ENCODE assay signal across 8 cellular contexts in the genomic region with DNA sequence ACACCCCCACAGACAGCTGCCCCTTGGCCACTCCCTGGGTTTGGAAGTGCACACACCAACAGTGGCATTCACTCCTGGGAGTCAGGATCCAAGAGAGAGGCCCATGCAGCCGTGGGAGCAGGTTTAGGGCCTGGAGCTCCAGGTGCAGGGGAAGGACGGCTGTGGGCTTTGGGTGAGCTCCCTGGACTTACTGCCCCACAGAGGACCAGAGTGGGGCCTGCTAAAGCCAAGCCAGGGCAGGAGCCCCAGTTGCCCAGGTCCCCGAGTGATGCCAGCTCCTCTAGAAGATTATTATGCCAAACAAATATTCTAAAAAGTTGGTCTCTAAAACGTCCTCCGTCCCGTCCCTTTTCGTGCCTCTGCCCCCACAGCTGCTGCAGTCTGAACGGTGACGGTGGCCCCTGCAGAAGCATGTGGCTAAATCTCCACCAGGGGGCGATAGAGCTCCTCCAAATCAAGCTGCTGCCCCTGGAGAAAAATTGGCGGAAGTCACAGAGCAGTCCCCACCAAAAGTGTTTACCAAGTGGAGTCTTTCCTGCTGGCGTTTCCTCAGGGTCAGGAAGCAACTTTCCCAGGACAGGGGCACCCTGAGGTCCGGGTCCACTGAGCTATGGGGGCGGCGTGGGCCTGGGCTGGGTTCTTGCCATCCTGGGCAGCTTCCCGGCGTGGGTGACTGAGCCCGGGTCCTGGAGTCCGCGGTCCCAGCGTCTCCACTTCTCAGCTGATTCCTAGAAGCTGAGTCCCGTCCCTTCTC. TPM values are rescaled to one million over a fixed set of nuclear protein-coding genes. Genes with fewer than 3 reads are reported as not detected.
A peak's percentile ranks its signal among the peaks of the same experiment; 100 is the strongest.
DNase-seq lines count a peak whose midpoint lies in the region; ATAC-seq, FAIRE-seq and TF ChIP-seq lines count a peak whose summit lies in the region.

No MANE protein-coding gene starts in this region.

- DNase-seq in CD8-positive, alpha-beta T cell: peak; percentile 80 to 95 (median 89)
- DNase-seq in H54 (ENCODE audit: insufficient read length, low spot score) (peak; percentile 80), NCI-H1930 (lab: John Stamatoyannopoulos, UW) (peak; percentile 70 to 81), T-helper 2 cell (peak; percentile 60 to 90 (median 83)), ascending aorta (ENCODE audit: low spot score in 2 of 2) (peak; percentile 53 to 95), hepatic stellate cell (ENCODE audit: low spot score) (peak; percentile 91), sciatic nerve (ENCODE audit: low spot score) (peak; percentile 94)

- intact Hi-C loops in CD8-positive, alpha-beta T cell (cut with DNase I, micrococcal nuclease): loop anchor here (1.0 to 5.0 kb wide), 12 partner anchors 17 to 298 kb away; a partner anchor contains a TSS
- intact Hi-C loops in ascending aorta (cut with DNase I) (loop anchor here (1.0 to 5.0 kb wide), 5 partner anchors 17 to 158 kb away; a partner anchor contains a TSS), sciatic nerve (cut with DNase I) (no loop called here)

- no peaks in the 10 kb centered on the region for H3K27me3 Mint-ChIP-seq in CD8-positive, alpha-beta T cell (ENCODE audit: low read depth)

- H3K36me3 Mint-ChIP-seq in CD8-positive, alpha-beta T cell: peaks cover 15% of the 10 kb centered on the region

- H3K4me1 ChIP-seq in CD8-positive, alpha-beta T cell (ENCODE audit: insufficient read depth, low read length): peaks cover 33% of the 10 kb centered on the region
- peaks cover 3 to 30% of the 10 kb centered on the region in 2 donors for H3K4me1 ChIP-seq in ascending aorta

- no peak for TF ChIP-seq POLR2A in H54 (IDR thresholded peaks at IDR 0.05; ENCODE audit: low read depth, low read length)

- peak overlapping the region; percentile 95 for H3K27ac Mint-ChIP-seq in CD8-positive, alpha-beta T cell

- peak overlapping the region; percentile 89 for H3K4me3 Mint-ChIP-seq in CD8-positive, alpha-beta T cell

- peak; percentile 64 for ATAC-seq in CD8-positive, alpha-beta T cell
- peak; percentile 84 for ATAC-seq in sciatic nerve
- ATAC-seq in HG03378 (IDR thresholded peaks at IDR 0.05; ENCODE audit: unreplicated experiment): no peak

- peak; percentile 88 for TF ChIP-seq CTCF in CD8-positive, alpha-beta T cell (IDR thresholded peaks at IDR 0.05)
- peak; percentile 93 to 95 (median 95) for TF ChIP-seq CTCF in ascending aorta (IDR thresholded peaks at IDR 0.05)

- H3K27me3 ChIP-seq in CD8-positive, alpha-beta T cell (ENCODE audit: insufficient read depth, low read length): no peaks in the 10 kb centered on the region
- no peaks in the 10 kb centered on the region for H3K27me3 ChIP-seq in ascending aorta

- peak overlapping the region; percentile 77 for H3K4me3 ChIP-seq in CD8-positive, alpha-beta T cell (ENCODE audit: low read depth, low read length)
- peak overlapping the region; percentile 45 to 70 for H3K4me3 ChIP-seq in ascending aorta

- no peaks in the 10 kb centered on the region for H3K9me3 ChIP-seq in CD8-positive, alpha-beta T cell (ENCODE audit: low read length)
- H3K9me3 ChIP-seq in ascending aorta: no peaks in the 10 kb centered on the region

- POLR2A ChIA-PET in CD8-positive, alpha-beta T cell (lab: Charles Lee): interaction anchor here (0.5 to 2.8 kb wide), 24 partner anchors 9 to 299 kb away, joined by 3 to 32 read pairs (median 4); a partner anchor contains a TSS

- peaks cover 34% of the 10 kb centered on the region for H3K4me1 Mint-ChIP-seq in CD8-positive, alpha-beta T cell (ENCODE audit: low read depth)

- no peaks in the 10 kb centered on the region for H3K36me3 ChIP-seq in CD8-positive, alpha-beta T cell (ENCODE audit: insufficient read depth, low read length)
- peaks cover 3 to 5% of the 10 kb centered on the region in 2 donors for H3K36me3 ChIP-seq in ascending aorta

- peak; percentile 11 for FAIRE-seq in H54 (lab: Jason Lieb, UNC)

- CTCF ChIA-PET in CD8-positive, alpha-beta T cell (lab: Charles Lee): interaction anchor here (0.6 to 9.3 kb wide), 66 partner anchors 9 to 299 kb away, joined by 3 to 197 read pairs (median 5); a partner anchor contains a TSS

- H3K27ac ChIP-seq in CD8-positive, alpha-beta T cell (ENCODE audit: low read depth, low read length): peak overlapping the region; percentile 53
- peak overlapping the region; percentile 68 to 84 for H3K27ac ChIP-seq in ascending aorta

- H3K9me3 Mint-ChIP-seq in CD8-positive, alpha-beta T cell: no peaks in the 10 kb centered on the region

RNA-seq across cellular contexts. Expression of a gene that starts 4.2 kb away (rescaled TPM):
- total RNA-seq in CD8-positive, alpha-beta T cell: 1 to 10 TPM; 2.0 to 3.0 TPM
- total RNA-seq in ascending aorta (1.4 TPM), sciatic nerve (11.7 TPM)

RNA-seq across cellular contexts. Expression of a gene that starts 17.6 kb away (rescaled TPM):
- total RNA-seq in CD8-positive, alpha-beta T cell: 10 to 100 TPM; 19.3 to 20.4 TPM
- total RNA-seq in ascending aorta (18.3 TPM), sciatic nerve (38.7 TPM)

RNA-seq across cellular contexts. Expression of a gene that starts 26.2 kb away (rescaled TPM):
- total RNA-seq in CD8-positive, alpha-beta T cell: 1 to 10 TPM; 2.9 to 3.6 TPM
- 101 TPM for total RNA-seq in ascending aorta
- 10.5 TPM for total RNA-seq in sciatic nerve

RNA-seq across cellular contexts. Expression of a gene that starts 40.3 kb away (rescaled TPM):
- total RNA-seq in CD8-positive, alpha-beta T cell: 10 to 100 TPM; 15.1 to 17.3 TPM
- total RNA-seq in ascending aorta: 23.0 TPM
- total RNA-seq in sciatic nerve: 20.3 TPM
